In the genomic region with DNA sequence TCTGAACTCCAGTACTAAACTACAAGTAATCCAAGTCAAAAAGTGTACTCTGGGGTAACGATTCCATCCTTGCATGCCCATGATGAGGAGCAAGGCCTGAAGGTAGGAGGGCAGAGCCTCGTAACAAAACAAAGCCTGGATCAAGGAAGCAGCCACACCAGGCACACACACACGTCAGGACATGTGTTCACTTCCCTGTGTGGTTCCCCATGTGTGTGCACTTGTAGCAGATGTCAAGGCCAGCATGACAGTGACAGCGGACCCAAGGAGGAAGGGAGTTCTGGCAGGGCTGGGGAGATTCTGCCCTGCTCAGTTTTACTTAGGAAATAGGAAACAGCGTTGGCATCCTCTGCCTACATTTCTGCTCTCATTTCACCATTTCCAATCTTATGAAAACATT, we compare ENCODE assay signal across 1 cellular context.
TF ChIP-seq lines count a peak whose summit lies in the region.

No MANE protein-coding gene starts in this region.

TF ChIP-seq in GM12878, 131 proteins besides CTCF, POLR2A, EP300 and RAD21:
- TF ChIP-seq, protein P1, sequence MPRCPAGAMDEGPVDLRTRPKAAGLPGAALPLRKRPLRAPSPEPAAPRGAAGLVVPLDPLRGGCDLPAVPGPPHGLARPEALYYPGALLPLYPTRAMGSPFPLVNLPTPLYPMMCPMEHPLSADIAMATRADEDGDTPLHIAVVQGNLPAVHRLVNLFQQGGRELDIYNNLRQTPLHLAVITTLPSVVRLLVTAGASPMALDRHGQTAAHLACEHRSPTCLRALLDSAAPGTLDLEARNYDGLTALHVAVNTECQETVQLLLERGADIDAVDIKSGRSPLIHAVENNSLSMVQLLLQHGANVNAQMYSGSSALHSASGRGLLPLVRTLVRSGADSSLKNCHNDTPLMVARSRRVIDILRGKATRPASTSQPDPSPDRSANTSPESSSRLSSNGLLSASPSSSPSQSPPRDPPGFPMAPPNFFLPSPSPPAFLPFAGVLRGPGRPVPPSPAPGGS (IDR thresholded peaks at IDR 0.05; ENCODE audit: borderline replicate concordance, insufficient read depth, low read depth, low read length, poor library complexity, severe bottlenecking): no peak
- TF ChIP-seq CBFB (IDR thresholded peaks at IDR 0.05; ENCODE audit: low read depth) (no peak), ESRRA (IDR thresholded peaks at IDR 0.05; ENCODE audit: low read length) (no peak), MYC (IDR thresholded peaks at IDR 0.05; ENCODE audit: insufficient read depth, insufficient read length, insufficient replicate concordance, low read length, severe bottlenecking) (no peak), FOXK2 (IDR thresholded peaks at IDR 0.05) (no peak), KLF5 (IDR thresholded peaks at IDR 0.05; ENCODE audit: partially characterized antibody) (no peak), RELA (IDR thresholded peaks at IDR 0.05; ENCODE audit: borderline replicate concordance, partially characterized antibody) (no peak), TCF3 (IDR thresholded peaks at IDR 0.05; ENCODE audit: borderline replicate concordance, insufficient read depth, low read depth, low read length) (no peak), ZSCAN29 (IDR thresholded peaks at IDR 0.05) (no peak), POLR2AphosphoS5 (IDR thresholded peaks at IDR 0.05; ENCODE audit: low read length) (no peak), EZH2 (IDR thresholded peaks at IDR 0.05; ENCODE audit: borderline replicate concordance, control insufficient read depth, low read depth, low read length) (no peak), BACH1 (IDR thresholded peaks at IDR 0.05; ENCODE audit: borderline replicate concordance) (no peak), CEBPB (IDR thresholded peaks at IDR 0.05; ENCODE audit: borderline replicate concordance in 1 of 2, low read depth in 2 of 2, low read length in 2 of 2) (no peak), IRF3 (IDR thresholded peaks at IDR 0.05) (no peak), IRF5 (IDR thresholded peaks at IDR 0.05; ENCODE audit: borderline replicate concordance) (no peak), PRDM15 (CRISPR knock-in tag; IDR thresholded peaks at IDR 0.05) (no peak), CBX3 (IDR thresholded peaks at IDR 0.05; ENCODE audit: borderline replicate concordance, low read depth) (no peak)
- TF ChIP-seq, protein P2, sequence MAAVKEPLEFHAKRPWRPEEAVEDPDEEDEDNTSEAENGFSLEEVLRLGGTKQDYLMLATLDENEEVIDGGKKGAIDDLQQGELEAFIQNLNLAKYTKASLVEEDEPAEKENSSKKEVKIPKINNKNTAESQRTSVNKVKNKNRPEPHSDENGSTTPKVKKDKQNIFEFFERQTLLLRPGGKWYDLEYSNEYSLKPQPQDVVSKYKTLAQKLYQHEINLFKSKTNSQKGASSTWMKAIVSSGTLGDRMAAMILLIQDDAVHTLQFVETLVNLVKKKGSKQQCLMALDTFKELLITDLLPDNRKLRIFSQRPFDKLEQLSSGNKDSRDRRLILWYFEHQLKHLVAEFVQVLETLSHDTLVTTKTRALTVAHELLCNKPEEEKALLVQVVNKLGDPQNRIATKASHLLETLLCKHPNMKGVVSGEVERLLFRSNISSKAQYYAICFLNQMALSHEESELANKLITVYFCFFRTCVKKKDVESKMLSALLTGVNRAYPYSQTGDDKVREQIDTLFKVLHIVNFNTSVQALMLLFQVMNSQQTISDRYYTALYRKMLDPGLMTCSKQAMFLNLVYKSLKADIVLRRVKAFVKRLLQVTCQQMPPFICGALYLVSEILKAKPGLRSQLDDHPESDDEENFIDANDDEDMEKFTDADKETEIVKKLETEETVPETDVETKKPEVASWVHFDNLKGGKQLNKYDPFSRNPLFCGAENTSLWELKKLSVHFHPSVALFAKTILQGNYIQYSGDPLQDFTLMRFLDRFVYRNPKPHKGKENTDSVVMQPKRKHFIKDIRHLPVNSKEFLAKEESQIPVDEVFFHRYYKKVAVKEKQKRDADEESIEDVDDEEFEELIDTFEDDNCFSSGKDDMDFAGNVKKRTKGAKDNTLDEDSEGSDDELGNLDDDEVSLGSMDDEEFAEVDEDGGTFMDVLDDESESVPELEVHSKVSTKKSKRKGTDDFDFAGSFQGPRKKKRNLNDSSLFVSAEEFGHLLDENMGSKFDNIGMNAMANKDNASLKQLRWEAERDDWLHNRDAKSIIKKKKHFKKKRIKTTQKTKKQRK (IDR thresholded peaks at IDR 0.05; ENCODE audit: low read depth, low read length): no peak
- TF ChIP-seq, protein P3, sequence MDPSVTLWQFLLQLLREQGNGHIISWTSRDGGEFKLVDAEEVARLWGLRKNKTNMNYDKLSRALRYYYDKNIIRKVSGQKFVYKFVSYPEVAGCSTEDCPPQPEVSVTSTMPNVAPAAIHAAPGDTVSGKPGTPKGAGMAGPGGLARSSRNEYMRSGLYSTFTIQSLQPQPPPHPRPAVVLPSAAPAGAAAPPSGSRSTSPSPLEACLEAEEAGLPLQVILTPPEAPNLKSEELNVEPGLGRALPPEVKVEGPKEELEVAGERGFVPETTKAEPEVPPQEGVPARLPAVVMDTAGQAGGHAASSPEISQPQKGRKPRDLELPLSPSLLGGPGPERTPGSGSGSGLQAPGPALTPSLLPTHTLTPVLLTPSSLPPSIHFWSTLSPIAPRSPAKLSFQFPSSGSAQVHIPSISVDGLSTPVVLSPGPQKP (IDR thresholded peaks at IDR 0.05; ENCODE audit: low read depth, low read length): no peak
- TF ChIP-seq, protein P4, sequence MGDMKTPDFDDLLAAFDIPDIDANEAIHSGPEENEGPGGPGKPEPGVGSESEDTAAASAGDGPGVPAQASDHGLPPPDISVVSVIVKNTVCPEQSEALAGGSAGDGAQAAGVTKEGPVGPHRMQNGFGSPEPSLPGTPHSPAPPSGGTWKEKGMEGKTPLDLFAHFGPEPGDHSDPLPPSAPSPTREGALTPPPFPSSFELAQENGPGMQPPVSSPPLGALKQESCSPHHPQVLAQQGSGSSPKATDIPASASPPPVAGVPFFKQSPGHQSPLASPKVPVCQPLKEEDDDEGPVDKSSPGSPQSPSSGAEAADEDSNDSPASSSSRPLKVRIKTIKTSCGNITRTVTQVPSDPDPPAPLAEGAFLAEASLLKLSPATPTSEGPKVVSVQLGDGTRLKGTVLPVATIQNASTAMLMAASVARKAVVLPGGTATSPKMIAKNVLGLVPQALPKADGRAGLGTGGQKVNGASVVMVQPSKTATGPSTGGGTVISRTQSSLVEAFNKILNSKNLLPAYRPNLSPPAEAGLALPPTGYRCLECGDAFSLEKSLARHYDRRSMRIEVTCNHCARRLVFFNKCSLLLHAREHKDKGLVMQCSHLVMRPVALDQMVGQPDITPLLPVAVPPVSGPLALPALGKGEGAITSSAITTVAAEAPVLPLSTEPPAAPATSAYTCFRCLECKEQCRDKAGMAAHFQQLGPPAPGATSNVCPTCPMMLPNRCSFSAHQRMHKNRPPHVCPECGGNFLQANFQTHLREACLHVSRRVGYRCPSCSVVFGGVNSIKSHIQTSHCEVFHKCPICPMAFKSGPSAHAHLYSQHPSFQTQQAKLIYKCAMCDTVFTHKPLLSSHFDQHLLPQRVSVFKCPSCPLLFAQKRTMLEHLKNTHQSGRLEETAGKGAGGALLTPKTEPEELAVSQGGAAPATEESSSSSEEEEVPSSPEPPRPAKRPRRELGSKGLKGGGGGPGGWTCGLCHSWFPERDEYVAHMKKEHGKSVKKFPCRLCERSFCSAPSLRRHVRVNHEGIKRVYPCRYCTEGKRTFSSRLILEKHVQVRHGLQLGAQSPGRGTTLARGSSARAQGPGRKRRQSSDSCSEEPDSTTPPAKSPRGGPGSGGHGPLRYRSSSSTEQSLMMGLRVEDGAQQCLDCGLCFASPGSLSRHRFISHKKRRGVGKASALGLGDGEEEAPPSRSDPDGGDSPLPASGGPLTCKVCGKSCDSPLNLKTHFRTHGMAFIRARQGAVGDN (IDR thresholded peaks at IDR 0.05): no peak
